20 cellular contexts compared by ENCODE assay signal in genomic region chr10:77149001-77149400, GRCh38.
"Had no signal": no experiment of that assay in that cellular context is flagged by ENCODE, and none has a peak within 500 bp of the region (broad histone marks: within the 10 kb centered on the region; RNA-seq: fewer than 3 reads in every experiment).

No MANE protein-coding gene starts in this region.

- H3K27ac ChIP-seq: dorsolateral prefrontal cortex, epithelial cell of prostate, gastroesophageal sphincter, heart left ventricle, hepatocyte, left lung, neural progenitor cell, prostate gland, right atrium auricular region, sigmoid colon had no signal

- H3K4me1 ChIP-seq: heart left ventricle, left lung, prostate gland, right atrium auricular region had no signal

- H3K9me3 ChIP-seq: gastroesophageal sphincter, heart left ventricle, left lung, prostate gland, right atrium auricular region, sigmoid colon had no signal

- DNase-seq: dorsolateral prefrontal cortex; effector CD4-positive, alpha-beta T cell; foreskin fibroblast; heart left ventricle; left cardiac atrium; left lung; mesendoderm; midbrain; naive thymus-derived CD4-positive, alpha-beta T cell; sigmoid colon; stimulated activated CD4-positive, alpha-beta T cell treated with anti-CD3 and anti-CD28 coated beads, Interleukin-4, amount 100 ng/mL, for 4 hours; trophoblast cell had no signal

- H3K27me3 ChIP-seq: dorsolateral prefrontal cortex, gastroesophageal sphincter, hepatocyte, left lung, neural progenitor cell, right atrium auricular region, sigmoid colon had no signal

- H3K36me3 ChIP-seq: gastroesophageal sphincter, heart left ventricle, left lung, neural progenitor cell, prostate gland, right atrium auricular region, sigmoid colon had no signal

- H3K4me3 ChIP-seq: dorsolateral prefrontal cortex, gastroesophageal sphincter, heart left ventricle, hepatocyte, left lung, neural progenitor cell, prostate gland, right atrium auricular region, sigmoid colon had no signal

- ATAC-seq: esophagus mucosa; gastroesophageal sphincter; heart left ventricle; left cardiac atrium; left lung; naive thymus-derived CD4-positive, alpha-beta T cell; stimulated activated memory B cell treated with anti-CD40 and anti-IgM and Interleukin-4, amounts not matched to agents 10 μg/mL and 1 μg/mL and 100 μg/mL, for 72 hours had no signal
